Comparison of ENCODE assay signal across 17 cellular contexts in the genomic region with DNA sequence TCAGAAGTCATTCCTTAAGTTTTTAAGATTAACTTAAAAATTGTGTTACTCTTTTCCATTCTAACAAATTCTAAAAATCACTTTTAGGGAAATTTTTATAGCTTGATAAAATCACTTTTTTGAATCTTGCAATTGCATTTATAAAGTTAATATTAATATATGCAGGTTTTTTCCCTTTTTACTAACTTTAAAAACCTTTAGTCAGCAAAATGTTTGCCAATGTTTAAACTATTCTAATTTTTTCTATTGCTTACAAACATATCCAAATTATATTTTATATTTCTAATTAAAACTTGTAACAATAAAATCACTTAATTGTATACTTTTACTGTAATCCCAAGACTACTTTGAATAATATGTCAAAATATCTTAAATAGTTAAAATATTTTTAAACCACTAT.
DNase-seq lines count a peak whose midpoint lies in the region; ATAC-seq, FAIRE-seq and TF ChIP-seq lines count a peak whose summit lies in the region.
"Had no signal": no experiment of that assay in that cellular context is flagged by ENCODE, and none has a peak within 500 bp of the region (broad histone marks: within the 10 kb centered on the region; RNA-seq: fewer than 3 reads in every experiment).

No MANE protein-coding gene starts in this region.

- in situ Hi-C loops in K562 (cut with MboI), result no loop called here

- no peak for TF ChIP-seq RAD21 in K562 (CRISPR knock-in tag; conservative IDR thresholded peaks at IDR 0.05 in 1 of 2, IDR thresholded peaks at IDR 0.05 in 1 of 2)

- no peak overlapping the region for H3K4ac ChIP-seq in neuronal stem cell (ENCODE audit: low read length)

- DNase-seq in K562 (ENCODE audit: extremely low read depth in 1 of 4, low spot score in 3 of 4), result no peak
- no peak for DNase-seq in frontal cortex (ENCODE audit: low spot score in 2 of 2)
- no peak for DNase-seq in right atrium auricular region (ENCODE audit: low spot score)
- DNase-seq in neuronal stem cell (ENCODE audit: low spot score), result no peak
- no peak for DNase-seq in NCI-H226
- DNase-seq: C1 segment of cervical spinal cord; Calu3; CD4-positive, alpha-beta memory T cell; COR-L47; DMS53; DMS79 treated with DMSO at 0.1 percent for 48 hours; GOT3; HFFc6 had no signal

- intact Hi-C loops in K562 (cut with micrococcal nuclease), result no loop called here

- no peaks in the 10 kb centered on the region for H3K79me2 ChIP-seq in K562 (ENCODE audit: control insufficient read depth, insufficient read depth, low read length)

- ATAC-seq in K562 (no peak), GM18907 (IDR thresholded peaks at IDR 0.05; ENCODE audit: unreplicated experiment) (no peak)

- no peak overlapping the region for H3K4me2 ChIP-seq in K562 (ENCODE audit: insufficient read depth, low read length)
- no peak overlapping the region for H3K4me2 ChIP-seq in neuronal stem cell (ENCODE audit: insufficient read depth, low read length, poor library complexity, severe bottlenecking)

- no TSS peak for BruUV-seq in K562 (replicated peaks; lab: Mats Ljungman, UMichigan)

- peak; percentile 87 for FAIRE-seq in G401.6 (lab: Jason Lieb, UNC)
- no peak for FAIRE-seq in K562 (lab: Jason Lieb, UNC)
- peak; percentile 80 for FAIRE-seq in frontal cortex (lab: Jason Lieb, UNC)
- FAIRE-seq: H54 had no signal

- H2AFZ ChIP-seq in K562 (ENCODE audit: low read depth, low read length), result no peak overlapping the region
- H2AFZ ChIP-seq in neuronal stem cell (ENCODE audit: low read length), result no peak overlapping the region

- no peak overlapping the region for H2BK5ac ChIP-seq in neuronal stem cell (ENCODE audit: low read length)

- no peak overlapping the region for H3K23ac ChIP-seq in neuronal stem cell (ENCODE audit: low read depth, low read length, poor library complexity)

- H3K4me1 ChIP-seq in K562 (replicated peaks in 1 of 2; ENCODE audit: control insufficient read depth in 2 of 2, insufficient read depth in 2 of 2, low read length in 2 of 2), result peaks cover 0 to 8% of the 10 kb centered on the region in 2 experiments; a peak in 1 of 5 replicates
- no peaks in the 10 kb centered on the region for H3K4me1 ChIP-seq in right atrium auricular region
- no peaks in the 10 kb centered on the region for H3K4me1 ChIP-seq in neuronal stem cell (ENCODE audit: control insufficient read depth in 2 of 2, insufficient read depth in 1 of 2, low read depth in 1 of 2, low read length in 2 of 2)
- H3K4me1 ChIP-seq: HAP-1 had no signal

- no peak for TF ChIP-seq EP300 in K562 (IDR thresholded peaks at IDR 0.05; ENCODE audit: low read length)

- H3K14ac ChIP-seq in neuronal stem cell (ENCODE audit: low read length), result no peak overlapping the region

- H3K4me3 ChIP-seq in K562 (no peak overlapping the region), right atrium auricular region (no peak overlapping the region), neuronal stem cell (ENCODE audit: low read length in 2 of 2) (no peak overlapping the region)
- H3K4me3 ChIP-seq: HAP-1 had no signal

- H3K27ac ChIP-seq in K562 (ENCODE audit: extremely low read depth, low read depth, low read length) (no peak overlapping the region), right atrium auricular region (no peak overlapping the region), neuronal stem cell (replicated peaks; ENCODE audit: low read length) (no peak overlapping the region)

- CTCF ChIA-PET in K562 (lab: Yijun Ruan, JAX; ENCODE audit: low intra/inter-chr PET ratio), result no interaction called here

- TF ChIP-seq POLR2A in K562 (conservative IDR thresholded peaks at IDR 0.05), result no peak

- no peaks in the 10 kb centered on the region for H4K20me1 ChIP-seq in K562 (replicated peaks; ENCODE audit: control insufficient read depth, insufficient read depth, low read length)

- H3K9ac ChIP-seq in K562 (ENCODE audit: insufficient read depth in 1 of 2, low read depth in 2 of 2, low read length in 2 of 2), result no peak overlapping the region
- H3K9ac ChIP-seq in neuronal stem cell (ENCODE audit: low read depth, low read length, poor library complexity), result no peak overlapping the region

- H3K18ac ChIP-seq in neuronal stem cell (ENCODE audit: low read length), result no peak overlapping the region

- H3K27me3 ChIP-seq in K562 (ENCODE audit: control insufficient read depth in 2 of 2, insufficient read depth in 2 of 2, low read length in 2 of 2) (no peaks in the 10 kb centered on the region), right atrium auricular region (no peaks in the 10 kb centered on the region), neuronal stem cell (ENCODE audit: control insufficient read depth in 3 of 3, insufficient read depth in 3 of 3, low read depth in 1 of 3, low read length in 3 of 3) (no peaks in the 10 kb centered on the region)

- no peak overlapping the region for H2BK15ac ChIP-seq in neuronal stem cell (ENCODE audit: low read length)

- no peak overlapping the region for H4K91ac ChIP-seq in neuronal stem cell (ENCODE audit: low read depth, low read length, poor library complexity)

- TF ChIP-seq CTCF in K562 (IDR thresholded peaks at IDR 0.05 in 2 of 3, conservative IDR thresholded peaks at IDR 0.05 in 1 of 3; ENCODE audit: insufficient read depth in 2 of 3, low read depth in 1 of 3, low read length in 3 of 3) (no peak), right atrium auricular region (IDR thresholded peaks at IDR 0.05) (no peak)

- H3K9me1 ChIP-seq in K562 (ENCODE audit: control insufficient read depth, insufficient read depth, low read length), result no peaks in the 10 kb centered on the region

- no peak overlapping the region for H4K8ac ChIP-seq in neuronal stem cell (ENCODE audit: low read depth, low read length)

- no peaks in the 10 kb centered on the region for H3K36me3 ChIP-seq in K562 (ENCODE audit: control insufficient read depth, insufficient read depth, low read length)
- H3K36me3 ChIP-seq in right atrium auricular region, result no peaks in the 10 kb centered on the region
- no peaks in the 10 kb centered on the region for H3K36me3 ChIP-seq in neuronal stem cell (replicated peaks in 1 of 2; ENCODE audit: control insufficient read depth in 2 of 2, insufficient read depth in 2 of 2, low read length in 2 of 2)
- H3K36me3 ChIP-seq: HAP-1 had no signal

- H2BK12ac ChIP-seq in neuronal stem cell (ENCODE audit: low read length), result no peak overlapping the region

- H2BK120ac ChIP-seq in neuronal stem cell (ENCODE audit: low read depth, low read length), result no peak overlapping the region

- H3K9me3 ChIP-seq in K562 (replicated peaks; ENCODE audit: control insufficient read depth, insufficient read depth, low read depth, low read length) (no peaks in the 10 kb centered on the region), right atrium auricular region (no peaks in the 10 kb centered on the region), neuronal stem cell (replicated peaks in 1 of 2; ENCODE audit: control insufficient read depth in 2 of 2, insufficient read depth in 1 of 2, low read depth in 1 of 2, low read length in 2 of 2) (no peaks in the 10 kb centered on the region)
- H3K9me3 ChIP-seq: HAP-1 had no signal

- no peak overlapping the region for H2AK5ac ChIP-seq in neuronal stem cell (ENCODE audit: low read depth, low read length)

- no peaks in the 10 kb centered on the region for H3K79me1 ChIP-seq in neuronal stem cell (ENCODE audit: low read depth, low read length)

- POLR2A ChIA-PET in K562 (lab: Yijun Ruan, JAX), result no interaction called here

TF ChIP-seq in K562, 482 proteins besides CTCF, POLR2A, EP300 and RAD21:
- TF ChIP-seq MAFF (IDR thresholded peaks at IDR 0.05; ENCODE audit: low read length) (peak; percentile 14; the same call in 1 of the 2 replicates), PHF20 (IDR thresholded peaks at IDR 0.05; ENCODE audit: partially characterized antibody) (no peak), MAFG (tag; conservative IDR thresholded peaks at IDR 0.05) (0 out of 2 replicates have a peak, but pooled peaks have one; percentile 12), C11orf30 (IDR thresholded peaks at IDR 0.05; ENCODE audit: low read depth) (peak; percentile 41; the same call in 1 of the 2 replicates), ZNF316 (IDR thresholded peaks at IDR 0.05) (peak; percentile 74)
TF ChIP-seq in K562: peak in this region for 4.
